In the genomic region with DNA sequence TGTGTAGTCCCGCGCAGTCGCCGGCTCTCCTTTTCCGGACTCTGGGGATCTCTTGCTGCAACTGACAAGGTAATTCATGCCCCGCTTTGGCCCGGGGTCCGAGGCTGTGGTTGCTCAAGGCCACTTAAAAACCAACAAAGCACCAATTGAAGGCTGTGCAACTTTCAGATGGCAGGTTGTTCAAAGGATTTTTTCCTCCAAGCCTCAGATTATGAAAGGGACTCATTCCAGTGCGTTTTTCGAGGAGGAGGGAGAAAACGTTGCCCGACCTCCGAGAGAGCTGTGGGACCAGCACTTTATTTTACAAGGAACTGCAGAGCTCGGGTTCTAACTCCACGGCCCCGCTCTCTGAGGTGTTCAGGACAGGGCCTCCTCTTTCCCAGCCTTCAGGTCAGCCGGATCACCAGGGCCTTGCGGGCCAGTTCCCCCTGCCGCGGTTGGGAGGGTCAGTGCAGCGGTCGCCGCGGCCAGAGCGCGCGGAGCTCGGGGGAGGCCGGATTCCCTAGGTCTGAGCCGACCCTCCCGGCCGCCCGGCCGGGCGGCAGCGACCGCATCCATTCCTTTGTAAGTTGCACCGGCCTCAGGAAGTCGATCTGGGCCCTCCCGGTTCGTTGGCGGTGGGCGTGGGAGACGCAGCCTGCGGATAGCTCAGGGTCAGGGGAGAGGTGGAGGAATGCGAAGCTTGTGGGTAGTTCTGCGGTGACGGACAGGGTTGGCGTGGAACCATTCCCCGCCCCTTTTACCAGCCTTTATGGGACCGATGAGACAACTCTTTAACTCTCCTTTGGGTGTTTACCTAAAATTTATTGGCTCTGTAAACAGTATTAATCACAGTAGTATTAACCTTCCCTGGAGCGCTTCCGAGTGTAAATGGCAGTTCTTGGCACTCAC, we compare ENCODE assay signal across 8 cellular contexts. TPM values are rescaled to one million over a fixed set of nuclear protein-coding genes. Genes with fewer than 3 reads are reported as not detected.
DNase-seq lines count a peak whose midpoint lies in the region; ATAC-seq, FAIRE-seq and TF ChIP-seq lines count a peak whose summit lies in the region.

No MANE protein-coding gene starts in this region.

- peaks cover 7% of the 10 kb centered on the region; the same call in 1 of the 2 replicates for H3K4me1 ChIP-seq in Caco-2

- H3K27me3 ChIP-seq in Caco-2 (replicated peaks; ENCODE audit: control insufficient read depth, insufficient read depth, low read length) = no peaks in the 10 kb centered on the region

- H3K9me3 ChIP-seq in Caco-2 = no peaks in the 10 kb centered on the region

- H3K36me3 ChIP-seq in Caco-2 (ENCODE audit: control insufficient read depth, insufficient read depth, low read length) = no peaks in the 10 kb centered on the region

- CTCF ChIA-PET in Caco-2 (lab: Charles Lee) = interaction anchor here (0.6 to 2.1 kb wide), 10 partner anchors 15 to 182 kb away, joined by 3 to 10 read pairs (median 4); no protein-coding TSS in a partner anchor

- no TSS peak for BruUV-seq in Caco-2 (replicated peaks; lab: Mats Ljungman, UMichigan)

- DNase-seq in Caco-2 (peak; percentile 82 to 89), HuH-7 (ENCODE audit: low spot score) (peak; percentile 82), frontal cortex (ENCODE audit: low spot score in 2 of 2) (peak; percentile 22 to 27), nephron progenitor cell (peak; percentile 84)
- peak; percentile 24 to 29 for DNase-seq in activated T-cell treated with anti-CD3 and anti-CD28 coated beads, Interleukin-2, amount 50 U/mL, for 48 hours
- DNase-seq in central memory CD4-positive, alpha-beta T cell = no peak

- TF ChIP-seq CTCF in Caco-2 (IDR thresholded peaks at IDR 0.05; ENCODE audit: insufficient read depth in 1 of 2, low read depth in 1 of 2, low read length in 1 of 2, severe bottlenecking in 1 of 2, unreplicated experiment in 1 of 2) (no peak), nephron progenitor cell (IDR thresholded peaks at IDR 0.05) (no peak)

- H3K9me3 Mint-ChIP-seq in Caco-2 (ENCODE audit: unreplicated experiment) (no peaks in the 10 kb centered on the region), nephron progenitor cell (no peaks in the 10 kb centered on the region)

- intact Hi-C loops in Caco-2 (cut with micrococcal nuclease; ENCODE audit: unreplicated experiment) = loop anchor here (1.0 to 10.0 kb wide), 5 partner anchors 11 to 198 kb away; partner anchors contain the start of gene SF3B5

- peaks cover 61% of the 10 kb centered on the region for H3K36me3 Mint-ChIP-seq in Caco-2 (ENCODE audit: insufficient read depth, unreplicated experiment)
- H3K36me3 Mint-ChIP-seq in nephron progenitor cell (ENCODE audit: low read depth) = peaks cover 17% of the 10 kb centered on the region

- H3K4me1 Mint-ChIP-seq in Caco-2 (ENCODE audit: low read depth, unreplicated experiment) (peaks cover 23% of the 10 kb centered on the region), nephron progenitor cell (peaks cover 31% of the 10 kb centered on the region)

- H3K4me3 Mint-ChIP-seq in Caco-2 (ENCODE audit: unreplicated experiment) (peak overlapping the region; percentile 81), nephron progenitor cell (peak overlapping the region; percentile 94)

- FAIRE-seq in frontal cortex (lab: Jason Lieb, UNC) = no peak

- peak overlapping the region; percentile 71 for H3K4me3 ChIP-seq in Caco-2 (ENCODE audit: low read depth, low read length)

- POLR2A ChIA-PET in Caco-2 (lab: Charles Lee) = interaction anchor here (0.6 to 1.3 kb wide), 8 partner anchors 10 to 130 kb away, joined by 3 to 13 read pairs (median 6); no protein-coding TSS in a partner anchor

- ATAC-seq in HG03378 (IDR thresholded peaks at IDR 0.05; ENCODE audit: unreplicated experiment) (no peak), GM21576 (IDR thresholded peaks at IDR 0.05; ENCODE audit: unreplicated experiment) (no peak)

- H3K27ac Mint-ChIP-seq in Caco-2 (ENCODE audit: unreplicated experiment) (peak overlapping the region; percentile 95), nephron progenitor cell (peak overlapping the region; percentile 99)

- H3K27me3 Mint-ChIP-seq in Caco-2 (ENCODE audit: insufficient read depth, unreplicated experiment) = no peaks in the 10 kb centered on the region
- H3K27me3 Mint-ChIP-seq in nephron progenitor cell (ENCODE audit: low read depth, poor library complexity) = peaks cover 2% of the 10 kb centered on the region

RNA-seq across cellular contexts. Expression of gene UTRN, which starts 1.6 kb away (rescaled TPM):
- total RNA-seq in Caco-2 (2022) (216 and 233 TPM in 2 replicates), frontal cortex (33.8 TPM)
